8 cellular contexts compared by ENCODE assay signal in the genomic region with DNA sequence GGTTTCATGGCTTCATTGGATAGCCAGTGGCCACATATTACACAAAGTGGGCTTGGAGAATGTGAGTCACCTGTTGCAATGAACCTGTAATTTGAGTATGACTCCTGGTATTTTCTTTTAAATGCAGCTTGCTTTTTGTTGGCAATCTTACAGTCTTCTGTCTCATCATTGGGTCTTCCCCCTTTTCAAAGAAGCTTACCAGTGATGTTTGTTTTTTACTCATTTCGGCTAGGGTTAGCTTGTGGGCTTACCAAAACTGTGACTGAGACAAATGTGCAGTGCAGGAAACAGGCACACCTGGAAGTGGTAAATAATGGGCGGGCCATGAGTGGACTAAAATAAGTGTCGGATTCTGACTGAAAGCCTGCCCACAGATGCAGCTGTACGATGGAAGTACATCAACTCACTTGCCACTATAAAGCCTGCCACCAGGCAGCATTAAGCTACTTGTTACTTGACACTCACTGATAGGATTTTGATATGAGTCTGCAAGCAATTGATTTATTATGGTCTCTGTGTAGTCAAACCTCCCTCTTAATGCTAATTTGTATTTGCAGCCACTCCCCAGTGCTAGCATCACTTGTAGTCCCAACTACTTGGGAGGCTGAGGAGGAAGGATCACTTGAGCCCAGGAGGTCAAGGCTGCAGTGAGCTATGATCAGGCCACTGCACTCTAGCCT. TPM values are rescaled to one million over a fixed set of nuclear protein-coding genes. Genes with fewer than 3 reads are reported as not detected.
DNase-seq lines count a peak whose midpoint lies in the region; ATAC-seq, FAIRE-seq and TF ChIP-seq lines count a peak whose summit lies in the region.

No MANE protein-coding gene starts in this region.

- peaks cover 13% of the 10 kb centered on the region for H3K4me1 Mint-ChIP-seq in CD14-positive monocyte
- peaks cover 7% of the 10 kb centered on the region; the same call in 2 of the 3 replicates for H3K4me1 Mint-ChIP-seq in GM23338

- FAIRE-seq in pancreas (lab: Jason Lieb, UNC), result no peak

- H3K4me2 ChIP-seq in GM23338, result no peak overlapping the region

- H3K9me3 Mint-ChIP-seq in CD14-positive monocyte, result peaks cover 0 to 3% (median 0%) of the 10 kb centered on the region in 7 donors
- no peaks in the 10 kb centered on the region for H3K9me3 Mint-ChIP-seq in GM23338

- H3K36me3 Mint-ChIP-seq in CD14-positive monocyte (no peaks in the 10 kb centered on the region), GM23338 (ENCODE audit: low read depth) (no peaks in the 10 kb centered on the region)

- H3K9me3 ChIP-seq in pancreas, result no peaks in the 10 kb centered on the region

- no peak overlapping the region for H3K27ac ChIP-seq in pancreas
- H3K27ac ChIP-seq in GM23338 (ENCODE audit: low read depth), result no peak overlapping the region

- ATAC-seq in GM18520 (IDR thresholded peaks at IDR 0.05; ENCODE audit: unreplicated experiment) (peak; percentile 76), HG02610 (IDR thresholded peaks at IDR 0.05; ENCODE audit: unreplicated experiment) (peak; percentile 79), pancreas (no peak), GM23338 (no peak)

- DNase-seq in NCI-H82 (lab: John Stamatoyannopoulos, UW) (peak; percentile 73), CD14-positive monocyte (ENCODE audit: low spot score) (no peak), islet precursor cell (no peak), pancreas (no peak), GM23338 (ENCODE audit: low spot score) (no peak)
- peak; percentile 78 for DNase-seq in central memory CD4-positive, alpha-beta T cell

- H3K27ac Mint-ChIP-seq in CD14-positive monocyte, result no peak overlapping the region
- no peak overlapping the region for H3K27ac Mint-ChIP-seq in GM23338

- 0 out of 2 replicates have a peak, but pooled peaks cover 7% of the 10 kb centered on the region for H3F3A ChIP-seq in GM23338 (replicated peaks; ENCODE audit: low read depth)

- peaks cover 0 to 3% (median 0%) of the 10 kb centered on the region in 3 donors for H3K4me1 ChIP-seq in pancreas
- H3K4me1 ChIP-seq in GM23338 (ENCODE audit: insufficient read depth), result peaks cover 6% of the 10 kb centered on the region; the same call in 1 of the 2 replicates

- H2AFZ ChIP-seq in GM23338, result no peak overlapping the region

- H3K79me2 ChIP-seq in GM23338 (replicated peaks; ENCODE audit: insufficient read depth), result no peaks in the 10 kb centered on the region

- intact Hi-C loops in CD14-positive monocyte (cut with micrococcal nuclease), result no loop called here
- intact Hi-C loops in pancreas (cut with DNase I), result no loop called here

- H3K4me3 ChIP-seq in pancreas (no peak overlapping the region), GM23338 (no peak overlapping the region)

- 77 to 81% methylated on average over 4 of the region's 4 CpGs for WGBS in pancreas, 2 donors

- H3K4me3 Mint-ChIP-seq in CD14-positive monocyte, result no peak overlapping the region
- H3K4me3 Mint-ChIP-seq in GM23338, result no peak overlapping the region

- H3K27me3 Mint-ChIP-seq in CD14-positive monocyte (ENCODE audit: low read depth in 3 of 3) (peaks cover 0 to 4% (median 2%) of the 10 kb centered on the region in 3 donors), GM23338 (ENCODE audit: insufficient read depth, low read depth, poor library complexity) (peaks cover 55% of the 10 kb centered on the region)

- H3K27me3 ChIP-seq in pancreas (no peaks in the 10 kb centered on the region), GM23338 (ENCODE audit: insufficient read depth) (peaks cover 77% of the 10 kb centered on the region)

- H4K20me1 ChIP-seq in GM23338 (replicated peaks; ENCODE audit: insufficient read depth), result no peaks in the 10 kb centered on the region

- no peaks in the 10 kb centered on the region for H3K9me2 ChIP-seq in GM23338 (ENCODE audit: insufficient read depth)

- H3K36me3 ChIP-seq in pancreas (no peaks in the 10 kb centered on the region), GM23338 (ENCODE audit: insufficient read depth) (no peaks in the 10 kb centered on the region)

- TF ChIP-seq CTCF in CD14-positive monocyte (IDR thresholded peaks at IDR 0.05) (no peak), pancreas (IDR thresholded peaks at IDR 0.05) (no peak), GM23338 (conservative IDR thresholded peaks at IDR 0.05; ENCODE audit: low read depth in 2 of 2) (no peak)

TF ChIP-seq in GM23338, 12 proteins besides CTCF, POLR2A, EP300 and RAD21 (continues in another document):
- TF ChIP-seq POLR2AphosphoS5 (IDR thresholded peaks at IDR 0.05; ENCODE audit: low read depth) (no peak), EZH2phosphoT487 (IDR thresholded peaks at IDR 0.05; ENCODE audit: unreplicated experiment) (no peak), ZNF114 (CRISPR knock-in tag; IDR thresholded peaks at IDR 0.05) (no peak), ZNF331 (CRISPR knock-in tag; IDR thresholded peaks at IDR 0.05; ENCODE audit: low read depth) (no peak), JUNB (IDR thresholded peaks at IDR 0.05; ENCODE audit: unreplicated experiment) (no peak), NANOG (IDR thresholded peaks at IDR 0.05; ENCODE audit: borderline replicate concordance) (no peak), EZH2 (IDR thresholded peaks at IDR 0.05; ENCODE audit: low read depth, unreplicated experiment) (no peak), ETS1 (IDR thresholded peaks at IDR 0.05) (no peak), STAT1 (IDR thresholded peaks at IDR 0.05; ENCODE audit: unreplicated experiment) (no peak), CREB1 (CRISPR knock-in tag; IDR thresholded peaks at IDR 0.05; ENCODE audit: low read depth) (no peak)
- TF ChIP-seq, protein P1, sequence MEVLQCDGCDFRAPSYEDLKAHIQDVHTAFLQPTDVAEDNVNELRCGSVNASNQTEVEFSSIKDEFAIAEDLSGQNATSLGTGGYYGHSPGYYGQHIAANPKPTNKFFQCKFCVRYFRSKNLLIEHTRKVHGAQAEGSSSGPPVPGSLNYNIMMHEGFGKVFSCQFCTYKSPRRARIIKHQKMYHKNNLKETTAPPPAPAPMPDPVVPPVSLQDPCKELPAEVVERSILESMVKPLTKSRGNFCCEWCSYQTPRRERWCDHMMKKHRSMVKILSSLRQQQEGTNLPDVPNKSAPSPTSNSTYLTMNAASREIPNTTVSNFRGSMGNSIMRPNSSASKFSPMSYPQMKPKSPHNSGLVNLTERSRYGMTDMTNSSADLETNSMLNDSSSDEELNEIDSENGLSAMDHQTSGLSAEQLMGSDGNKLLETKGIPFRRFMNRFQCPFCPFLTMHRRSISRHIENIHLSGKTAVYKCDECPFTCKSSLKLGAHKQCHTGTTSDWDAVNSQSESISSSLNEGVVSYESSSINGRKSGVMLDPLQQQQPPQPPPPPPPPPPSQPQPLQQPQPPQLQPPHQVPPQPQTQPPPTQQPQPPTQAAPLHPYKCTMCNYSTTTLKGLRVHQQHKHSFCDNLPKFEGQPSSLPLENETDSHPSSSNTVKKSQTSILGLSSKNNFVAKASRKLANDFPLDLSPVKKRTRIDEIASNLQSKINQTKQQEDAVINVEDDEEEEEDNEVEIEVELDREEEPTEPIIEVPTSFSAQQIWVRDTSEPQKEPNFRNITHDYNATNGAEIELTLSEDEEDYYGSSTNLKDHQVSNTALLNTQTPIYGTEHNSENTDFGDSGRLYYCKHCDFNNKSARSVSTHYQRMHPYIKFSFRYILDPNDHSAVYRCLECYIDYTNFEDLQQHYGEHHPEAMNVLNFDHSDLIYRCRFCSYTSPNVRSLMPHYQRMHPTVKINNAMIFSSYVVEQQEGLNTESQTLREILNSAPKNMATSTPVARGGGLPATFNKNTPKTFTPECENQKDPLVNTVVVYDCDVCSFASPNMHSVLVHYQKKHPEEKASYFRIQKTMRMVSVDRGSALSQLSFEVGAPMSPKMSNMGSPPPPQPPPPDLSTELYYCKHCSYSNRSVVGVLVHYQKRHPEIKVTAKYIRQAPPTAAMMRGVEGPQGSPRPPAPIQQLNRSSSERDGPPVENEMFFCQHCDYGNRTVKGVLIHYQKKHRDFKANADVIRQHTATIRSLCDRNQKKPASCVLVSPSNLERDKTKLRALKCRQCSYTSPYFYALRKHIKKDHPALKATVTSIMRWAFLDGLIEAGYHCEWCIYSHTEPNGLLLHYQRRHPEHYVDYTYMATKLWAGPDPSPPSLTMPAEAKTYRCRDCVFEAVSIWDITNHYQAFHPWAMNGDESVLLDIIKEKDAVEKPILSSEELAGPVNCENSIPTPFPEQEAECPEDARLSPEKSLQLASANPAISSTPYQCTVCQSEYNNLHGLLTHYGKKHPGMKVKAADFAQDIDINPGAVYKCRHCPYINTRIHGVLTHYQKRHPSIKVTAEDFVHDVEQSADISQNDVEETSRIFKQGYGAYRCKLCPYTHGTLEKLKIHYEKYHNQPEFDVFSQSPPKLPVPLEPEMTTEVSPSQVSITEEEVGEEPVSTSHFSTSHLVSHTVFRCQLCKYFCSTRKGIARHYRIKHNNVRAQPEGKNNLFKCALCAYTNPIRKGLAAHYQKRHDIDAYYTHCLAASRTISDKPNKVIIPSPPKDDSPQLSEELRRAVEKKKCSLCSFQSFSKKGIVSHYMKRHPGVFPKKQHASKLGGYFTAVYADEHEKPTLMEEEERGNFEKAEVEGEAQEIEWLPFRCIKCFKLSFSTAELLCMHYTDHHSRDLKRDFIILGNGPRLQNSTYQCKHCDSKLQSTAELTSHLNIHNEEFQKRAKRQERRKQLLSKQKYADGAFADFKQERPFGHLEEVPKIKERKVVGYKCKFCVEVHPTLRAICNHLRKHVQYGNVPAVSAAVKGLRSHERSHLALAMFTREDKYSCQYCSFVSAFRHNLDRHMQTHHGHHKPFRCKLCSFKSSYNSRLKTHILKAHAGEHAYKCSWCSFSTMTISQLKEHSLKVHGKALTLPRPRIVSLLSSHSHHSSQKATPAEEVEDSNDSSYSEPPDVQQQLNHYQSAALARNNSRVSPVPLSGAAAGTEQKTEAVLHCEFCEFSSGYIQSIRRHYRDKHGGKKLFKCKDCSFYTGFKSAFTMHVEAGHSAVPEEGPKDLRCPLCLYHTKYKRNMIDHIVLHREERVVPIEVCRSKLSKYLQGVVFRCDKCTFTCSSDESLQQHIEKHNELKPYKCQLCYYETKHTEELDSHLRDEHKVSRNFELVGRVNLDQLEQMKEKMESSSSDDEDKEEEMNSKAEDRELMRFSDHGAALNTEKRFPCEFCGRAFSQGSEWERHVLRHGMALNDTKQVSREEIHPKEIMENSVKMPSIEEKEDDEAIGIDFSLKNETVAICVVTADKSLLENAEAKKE (CRISPR knock-in tag; IDR thresholded peaks at IDR 0.05), result no peak

RNA-seq across cellular contexts. Expression of gene HHAT, which starts 4.2 kb away (rescaled TPM):
- polyA plus RNA-seq in CD14-positive monocyte, result 1 to 10 TPM; 1.1 to 1.5 TPM
- 1 to 10 TPM; 1.4 to 4.1 (median 2.4) TPM for total RNA-seq in pancreas
- 1 to 10 TPM; 1.3 to 3.1 TPM for polyA plus RNA-seq in pancreas
- total RNA-seq in GM23338 (2014; rRNA removed; shearing (Covaris generic)), result 0.54 and 0.66 TPM in 2 replicates
- 0.11 and 0.17 TPM in 2 replicates for polyA plus RNA-seq in GM23338 (2016; fragmentation: Nextera tagmentation; extraction: Ambion mirVana)

Comparison
In these comparisons a context has a peak if more than half of its experiments do, and no peak if none do; other contexts are left out.
1. ATAC-seq: peak in GM18520 (single experiment) and HG02610 (single experiment); none in pancreas (0 of 4) and GM23338 (single experiment).
2. DNase-seq: peak in NCI-H82 (single experiment) and central memory CD4-positive, alpha-beta T cell (single experiment); none in CD14-positive monocyte (single experiment), islet precursor cell (single experiment), pancreas (0 of 6) and GM23338 (single experiment).